In the genomic region with DNA sequence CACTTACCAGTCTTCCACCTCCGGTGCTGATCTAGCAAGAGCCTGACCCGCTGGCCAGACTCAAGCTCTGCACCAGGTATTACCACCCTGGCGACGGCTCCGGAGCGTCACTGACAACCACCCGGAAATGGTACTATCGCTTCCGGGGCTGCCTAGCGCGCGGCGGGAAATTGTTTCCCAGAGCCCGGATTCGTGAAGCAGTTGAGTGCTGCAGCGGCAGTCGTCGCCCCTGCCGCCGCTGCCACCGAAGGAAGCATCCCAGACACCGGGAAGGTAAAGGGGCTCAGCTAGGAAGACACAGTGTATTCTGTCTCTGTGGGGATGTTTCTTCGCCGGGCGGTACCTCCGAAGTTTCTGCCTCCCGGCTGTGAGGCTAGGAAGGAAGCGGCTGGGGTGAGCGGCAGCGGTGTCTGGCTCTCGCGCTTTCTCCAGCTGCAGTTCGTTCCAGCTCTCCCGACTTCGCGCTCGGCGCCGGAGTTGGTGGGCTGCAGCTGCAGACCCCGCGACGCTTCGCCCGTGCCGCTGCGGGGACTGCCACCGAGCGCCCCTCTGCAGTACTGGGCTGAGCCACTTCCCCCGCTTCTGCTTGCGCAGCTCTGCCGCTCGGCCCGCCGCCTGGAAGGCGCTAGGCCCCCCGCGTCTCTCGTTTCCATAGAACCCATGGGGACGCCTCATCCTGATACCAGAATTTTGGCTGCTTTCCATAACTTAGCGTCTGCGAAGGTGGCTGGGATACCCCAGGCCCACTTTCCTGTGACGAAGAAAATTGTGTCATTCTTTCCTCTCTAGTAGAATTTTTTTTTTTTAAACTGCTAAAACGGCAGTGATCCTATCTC, we compare ENCODE assay signal across 1 cellular context.
TF ChIP-seq lines count a peak whose summit lies in the region.

A gene with protein sequence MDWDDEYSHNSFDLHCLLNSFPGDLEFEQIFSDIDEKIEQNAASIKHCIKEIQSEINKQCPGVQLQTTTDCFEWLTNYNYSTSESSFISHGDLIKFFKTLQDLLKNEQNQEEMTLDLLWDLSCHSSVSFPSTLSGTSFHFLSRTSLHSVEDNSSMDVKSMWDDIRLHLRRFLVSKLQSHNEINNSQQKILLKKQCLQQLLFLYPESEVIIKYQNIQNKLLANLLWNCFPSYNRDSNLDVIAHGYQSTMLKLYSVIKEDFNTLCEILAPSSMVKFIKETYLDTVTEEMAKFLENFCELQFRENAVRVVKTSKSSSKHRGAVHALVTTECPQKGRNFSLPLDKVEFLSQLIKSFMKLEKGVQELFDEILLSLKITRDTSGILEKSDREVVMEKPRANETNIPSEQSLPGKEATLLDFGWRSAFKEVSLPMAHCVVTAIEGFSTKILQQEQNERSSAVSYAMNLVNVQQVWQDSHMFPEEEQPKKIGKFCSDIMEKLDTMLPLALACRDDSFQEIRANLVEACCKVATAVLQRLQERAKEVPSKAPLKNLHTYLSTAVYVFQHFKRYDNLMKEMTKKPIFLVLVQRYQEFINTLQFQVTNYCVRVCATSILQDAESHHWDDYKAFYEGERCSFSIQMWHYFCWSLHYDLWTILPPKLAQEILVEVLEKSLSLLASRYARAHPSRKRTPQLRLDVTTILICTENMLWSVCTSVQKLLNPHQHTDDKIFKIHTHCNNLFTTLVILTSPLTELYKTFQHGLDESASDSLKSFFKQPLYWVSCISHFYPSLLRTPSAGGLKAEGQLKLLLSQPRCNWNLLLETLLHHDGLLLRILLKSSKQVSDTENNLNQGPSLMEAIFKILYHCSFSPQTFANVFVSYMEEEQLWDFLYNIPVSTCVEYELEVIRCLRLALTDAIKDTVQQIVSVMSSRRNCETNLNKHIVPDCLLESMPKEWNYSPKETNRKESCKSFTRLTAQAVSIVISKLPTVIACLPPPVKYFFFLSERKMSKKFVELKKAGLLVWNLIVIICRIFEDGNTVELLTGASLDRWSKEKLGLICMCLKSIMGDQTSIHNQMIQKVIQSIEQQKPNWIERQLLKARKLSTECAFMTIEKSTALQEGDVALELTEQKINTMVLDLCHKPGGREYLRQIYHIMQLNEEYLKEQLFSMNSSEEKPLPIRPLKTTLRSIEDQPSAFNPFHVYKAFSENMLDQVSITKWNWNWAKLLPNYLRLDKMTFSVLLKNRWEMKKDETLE (N-terminal part only) (minus strand): TSS at position 112 of the 836 bp plus-strand sequence. CDS start 81,478 bp downstream, outside the sequence.
A gene (plus strand): TSS at position 177 of the 836 bp plus-strand sequence. CDS start 10,142 bp downstream, outside the sequence.

TF ChIP-seq in K562, 482 proteins besides CTCF, POLR2A, EP300 and RAD21 (continued from another document and continues in another):
- TF ChIP-seq, protein P1, sequence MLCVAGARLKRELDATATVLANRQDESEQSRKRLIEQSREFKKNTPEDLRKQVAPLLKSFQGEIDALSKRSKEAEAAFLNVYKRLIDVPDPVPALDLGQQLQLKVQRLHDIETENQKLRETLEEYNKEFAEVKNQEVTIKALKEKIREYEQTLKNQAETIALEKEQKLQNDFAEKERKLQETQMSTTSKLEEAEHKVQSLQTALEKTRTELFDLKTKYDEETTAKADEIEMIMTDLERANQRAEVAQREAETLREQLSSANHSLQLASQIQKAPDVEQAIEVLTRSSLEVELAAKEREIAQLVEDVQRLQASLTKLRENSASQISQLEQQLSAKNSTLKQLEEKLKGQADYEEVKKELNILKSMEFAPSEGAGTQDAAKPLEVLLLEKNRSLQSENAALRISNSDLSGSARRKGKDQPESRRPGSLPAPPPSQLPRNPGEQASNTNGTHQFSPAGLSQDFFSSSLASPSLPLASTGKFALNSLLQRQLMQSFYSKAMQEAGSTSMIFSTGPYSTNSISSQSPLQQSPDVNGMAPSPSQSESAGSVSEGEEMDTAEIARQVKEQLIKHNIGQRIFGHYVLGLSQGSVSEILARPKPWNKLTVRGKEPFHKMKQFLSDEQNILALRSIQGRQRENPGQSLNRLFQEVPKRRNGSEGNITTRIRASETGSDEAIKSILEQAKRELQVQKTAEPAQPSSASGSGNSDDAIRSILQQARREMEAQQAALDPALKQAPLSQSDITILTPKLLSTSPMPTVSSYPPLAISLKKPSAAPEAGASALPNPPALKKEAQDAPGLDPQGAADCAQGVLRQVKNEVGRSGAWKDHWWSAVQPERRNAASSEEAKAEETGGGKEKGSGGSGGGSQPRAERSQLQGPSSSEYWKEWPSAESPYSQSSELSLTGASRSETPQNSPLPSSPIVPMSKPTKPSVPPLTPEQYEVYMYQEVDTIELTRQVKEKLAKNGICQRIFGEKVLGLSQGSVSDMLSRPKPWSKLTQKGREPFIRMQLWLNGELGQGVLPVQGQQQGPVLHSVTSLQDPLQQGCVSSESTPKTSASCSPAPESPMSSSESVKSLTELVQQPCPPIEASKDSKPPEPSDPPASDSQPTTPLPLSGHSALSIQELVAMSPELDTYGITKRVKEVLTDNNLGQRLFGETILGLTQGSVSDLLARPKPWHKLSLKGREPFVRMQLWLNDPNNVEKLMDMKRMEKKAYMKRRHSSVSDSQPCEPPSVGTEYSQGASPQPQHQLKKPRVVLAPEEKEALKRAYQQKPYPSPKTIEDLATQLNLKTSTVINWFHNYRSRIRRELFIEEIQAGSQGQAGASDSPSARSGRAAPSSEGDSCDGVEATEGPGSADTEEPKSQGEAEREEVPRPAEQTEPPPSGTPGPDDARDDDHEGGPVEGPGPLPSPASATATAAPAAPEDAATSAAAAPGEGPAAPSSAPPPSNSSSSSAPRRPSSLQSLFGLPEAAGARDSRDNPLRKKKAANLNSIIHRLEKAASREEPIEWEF (CRISPR knock-in tag; IDR thresholded peaks at IDR 0.05): no peak
- no peak for TF ChIP-seq ZNF121 (CRISPR knock-in tag; conservative IDR thresholded peaks at IDR 0.05)
- no peak for TF ChIP-seq PYGO2 (tag; IDR thresholded peaks at IDR 0.05)
- TF ChIP-seq GTF2F1 (IDR thresholded peaks at IDR 0.05; ENCODE audit: low read depth, low read length): no peak; the same call in 1 of the 2 replicates
- TF ChIP-seq ZNF699 (CRISPR knock-in tag; IDR thresholded peaks at IDR 0.05; ENCODE audit: insufficient replicate concordance): no peak
- TF ChIP-seq ZFP30 (CRISPR knock-in tag; IDR thresholded peaks at IDR 0.05; ENCODE audit: borderline replicate concordance): no peak
- TF ChIP-seq, protein P2, sequence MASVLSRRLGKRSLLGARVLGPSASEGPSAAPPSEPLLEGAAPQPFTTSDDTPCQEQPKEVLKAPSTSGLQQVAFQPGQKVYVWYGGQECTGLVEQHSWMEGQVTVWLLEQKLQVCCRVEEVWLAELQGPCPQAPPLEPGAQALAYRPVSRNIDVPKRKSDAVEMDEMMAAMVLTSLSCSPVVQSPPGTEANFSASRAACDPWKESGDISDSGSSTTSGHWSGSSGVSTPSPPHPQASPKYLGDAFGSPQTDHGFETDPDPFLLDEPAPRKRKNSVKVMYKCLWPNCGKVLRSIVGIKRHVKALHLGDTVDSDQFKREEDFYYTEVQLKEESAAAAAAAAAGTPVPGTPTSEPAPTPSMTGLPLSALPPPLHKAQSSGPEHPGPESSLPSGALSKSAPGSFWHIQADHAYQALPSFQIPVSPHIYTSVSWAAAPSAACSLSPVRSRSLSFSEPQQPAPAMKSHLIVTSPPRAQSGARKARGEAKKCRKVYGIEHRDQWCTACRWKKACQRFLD (CRISPR knock-in tag; IDR thresholded peaks at IDR 0.05): no peak
- TF ChIP-seq, protein P3, sequence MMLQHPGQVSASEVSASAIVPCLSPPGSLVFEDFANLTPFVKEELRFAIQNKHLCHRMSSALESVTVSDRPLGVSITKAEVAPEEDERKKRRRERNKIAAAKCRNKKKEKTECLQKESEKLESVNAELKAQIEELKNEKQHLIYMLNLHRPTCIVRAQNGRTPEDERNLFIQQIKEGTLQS (IDR thresholded peaks at IDR 0.05): no peak
- TF ChIP-seq, protein P3 (CRISPR knock-in tag; conservative IDR thresholded peaks at IDR 0.05): no peak
- no peak for TF ChIP-seq ZNF282 (CRISPR knock-in tag; IDR thresholded peaks at IDR 0.05)
- no peak for TF ChIP-seq ZNF77 (CRISPR knock-in tag; IDR thresholded peaks at IDR 0.05)
- no peak for TF ChIP-seq CTBP1 (IDR thresholded peaks at IDR 0.05; ENCODE audit: borderline replicate concordance)
- peak; percentile 92 for TF ChIP-seq SAP30 (IDR thresholded peaks at IDR 0.05; ENCODE audit: borderline replicate concordance, insufficient read depth, low read depth, low read length, poor library complexity, severe bottlenecking)
- TF ChIP-seq, protein P4, sequence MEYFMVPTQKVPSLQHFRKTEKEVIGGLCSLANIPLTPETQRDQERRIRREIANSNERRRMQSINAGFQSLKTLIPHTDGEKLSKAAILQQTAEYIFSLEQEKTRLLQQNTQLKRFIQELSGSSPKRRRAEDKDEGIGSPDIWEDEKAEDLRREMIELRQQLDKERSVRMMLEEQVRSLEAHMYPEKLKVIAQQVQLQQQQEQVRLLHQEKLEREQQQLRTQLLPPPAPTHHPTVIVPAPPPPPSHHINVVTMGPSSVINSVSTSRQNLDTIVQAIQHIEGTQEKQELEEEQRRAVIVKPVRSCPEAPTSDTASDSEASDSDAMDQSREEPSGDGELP (CRISPR knock-in tag; IDR thresholded peaks at IDR 0.05; ENCODE audit: borderline replicate concordance): peak; percentile 29
- no peak for TF ChIP-seq NFE2 (IDR thresholded peaks at IDR 0.05; ENCODE audit: low read depth)
- TF ChIP-seq TRIM28 (IDR thresholded peaks at IDR 0.05): no peak
- TF ChIP-seq ZNF224 (CRISPR knock-in tag; IDR thresholded peaks at IDR 0.05): no peak
- no peak for TF ChIP-seq SOX6 (IDR thresholded peaks at IDR 0.05)
- no peak for TF ChIP-seq KAT2B (IDR thresholded peaks at IDR 0.05; ENCODE audit: low read depth, low read length)
- no peak for TF ChIP-seq HNRNPUL1 (IDR thresholded peaks at IDR 0.05; ENCODE audit: low read length)
- TF ChIP-seq ZNF707 (CRISPR knock-in tag; conservative IDR thresholded peaks at IDR 0.05): no peak
- TF ChIP-seq ELF1 (tag; IDR thresholded peaks at IDR 0.05): peak; percentile 70
- no peak for TF ChIP-seq NCOA2 (IDR thresholded peaks at IDR 0.05; ENCODE audit: partially characterized antibody in 2 of 2)
- TF ChIP-seq NFIC (IDR thresholded peaks at IDR 0.05): peak; percentile 86
- TF ChIP-seq, protein P5, sequence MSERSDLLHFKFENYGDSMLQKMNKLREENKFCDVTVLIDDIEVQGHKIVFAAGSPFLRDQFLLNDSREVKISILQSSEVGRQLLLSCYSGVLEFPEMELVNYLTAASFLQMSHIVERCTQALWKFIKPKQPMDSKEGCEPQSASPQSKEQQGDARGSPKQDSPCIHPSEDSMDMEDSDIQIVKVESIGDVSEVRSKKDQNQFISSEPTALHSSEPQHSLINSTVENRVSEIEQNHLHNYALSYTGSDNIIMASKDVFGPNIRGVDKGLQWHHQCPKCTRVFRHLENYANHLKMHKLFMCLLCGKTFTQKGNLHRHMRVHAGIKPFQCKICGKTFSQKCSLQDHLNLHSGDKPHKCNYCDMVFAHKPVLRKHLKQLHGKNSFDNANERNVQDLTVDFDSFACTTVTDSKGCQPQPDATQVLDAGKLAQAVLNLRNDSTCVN (CRISPR knock-in tag; IDR thresholded peaks at IDR 0.05): no peak
- no peak for TF ChIP-seq XRCC3 (IDR thresholded peaks at IDR 0.05)
- no peak for TF ChIP-seq ZC3H8 (IDR thresholded peaks at IDR 0.05)
- peak; percentile 12 for TF ChIP-seq CCNT2 (IDR thresholded peaks at IDR 0.05; ENCODE audit: borderline replicate concordance, extremely low read depth, insufficient read length, low read depth, low read length)
- no peak for TF ChIP-seq SLC30A9 (CRISPR knock-in tag; IDR thresholded peaks at IDR 0.05)
- TF ChIP-seq ZNF197 (CRISPR knock-in tag; IDR thresholded peaks at IDR 0.05; ENCODE audit: low read depth): no peak
- peak; percentile 86 for TF ChIP-seq MTA2 (IDR thresholded peaks at IDR 0.05; ENCODE audit: low read depth)
- TF ChIP-seq KLF13 (tag; IDR thresholded peaks at IDR 0.05; ENCODE audit: borderline replicate concordance, low read depth): no peak
